ENCODE assay signal across 8 cellular contexts in the genomic region with DNA sequence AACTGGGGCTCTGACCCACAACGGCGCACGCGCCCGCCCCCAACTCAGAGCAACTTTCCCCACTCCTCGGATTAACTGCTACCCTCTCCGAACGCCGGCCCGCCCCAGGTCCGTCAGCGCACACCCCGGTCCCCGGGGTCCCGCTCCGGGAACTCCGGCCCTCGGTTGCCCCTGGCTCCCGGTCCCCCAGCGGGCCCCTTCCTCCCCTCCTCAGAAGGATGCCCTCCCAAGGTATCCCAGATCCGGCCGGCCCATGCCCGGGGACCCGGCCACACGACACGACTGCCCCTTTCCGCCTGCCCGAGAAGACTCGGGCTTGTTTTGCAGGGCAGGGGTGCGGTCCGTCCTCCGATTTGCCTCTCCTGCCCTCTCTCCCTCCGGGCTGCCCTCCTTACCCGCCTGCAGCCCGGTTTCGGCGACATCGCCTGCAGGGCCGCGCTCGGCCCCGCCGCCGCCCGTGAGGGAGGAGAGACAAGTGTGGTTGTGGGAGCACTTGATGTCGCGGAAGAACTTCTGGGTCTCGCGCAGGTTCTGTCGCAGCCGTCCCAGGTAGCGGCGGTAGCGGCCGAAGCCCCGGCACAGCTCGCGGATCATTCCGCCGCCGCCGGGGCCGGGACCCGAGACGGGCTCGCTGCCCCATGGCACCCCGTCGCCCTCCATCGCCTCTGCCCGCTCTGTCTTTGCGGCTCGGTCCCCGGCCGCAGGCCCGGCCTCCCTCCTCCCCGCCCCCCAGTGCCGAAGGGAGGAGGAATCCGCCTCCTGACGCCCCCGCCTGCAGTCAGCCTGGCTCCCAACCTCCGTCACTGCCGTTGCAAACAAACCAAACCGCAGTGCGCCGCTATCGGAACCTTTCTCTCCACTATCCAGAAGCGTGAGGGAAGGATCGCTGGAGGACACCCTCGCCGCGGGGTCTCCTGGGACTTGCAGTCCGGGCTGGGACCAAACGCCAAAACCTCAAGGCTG. TPM values are rescaled to one million over a fixed set of nuclear protein-coding genes. Genes with fewer than 3 reads are reported as not detected.
A peak's percentile ranks its signal among the peaks of the same experiment; 100 is the strongest.
DNase-seq lines count a peak whose midpoint lies in the region; ATAC-seq and TF ChIP-seq lines count a peak whose summit lies in the region.

Gene DSTYK (minus strand): TSS at position 827 of the 963 bp plus-strand sequence. CDS start 167 bp downstream, at position 660.

- no peaks in the 10 kb centered on the region for H3K36me3 Mint-ChIP-seq in brain

- no peaks in the 10 kb centered on the region for H3K36me3 ChIP-seq in sigmoid colon

- peaks cover 19% of the 10 kb centered on the region for H3K27me3 Mint-ChIP-seq in brain

- peak within 1 kb of the TSS; percentile 96 to 100 (median 97) for H3K4me3 Mint-ChIP-seq in brain

- H3K27ac ChIP-seq in 22Rv1, result peak within 1 kb of the TSS; percentile 79
- H3K27ac ChIP-seq in sigmoid colon, result peak within 1 kb of the TSS; percentile 90 to 96 (median 93)

- peak within 1 kb of the TSS; percentile 95 to 99 (median 97) for H3K27ac Mint-ChIP-seq in brain

- WGBS in sigmoid colon, 2 donors, result 0% methylated on average over 93 of the region's 93 CpGs

- intact Hi-C loops in sigmoid colon (cut with DNase I), result loop anchor here (5.0 kb wide), 1 partner anchor 36 kb away; no protein-coding TSS in a partner anchor

- H3K9me3 Mint-ChIP-seq in brain, result peaks cover 0 to 4% (median 0%) of the 10 kb centered on the region in 5 experiments

- TF ChIP-seq CTCF in 22Rv1 (IDR thresholded peaks at IDR 0.05) (no peak), brain (conservative IDR thresholded peaks at IDR 0.05) (no peak), sigmoid colon (IDR thresholded peaks at IDR 0.05) (no peak)

- peaks cover 39% of the 10 kb centered on the region for H3K4me1 Mint-ChIP-seq in brain

- peaks cover 0 to 24% (median 17%) of the 10 kb centered on the region in 4 donors for H3K4me1 ChIP-seq in sigmoid colon

- H3K27me3 ChIP-seq in sigmoid colon, result no peaks in the 10 kb centered on the region

- H3K4me3 ChIP-seq in sigmoid colon, result peak within 1 kb of the TSS; percentile 91 to 94 (median 93)

- no peaks in the 10 kb centered on the region for H3K9me3 ChIP-seq in sigmoid colon

- peak; percentile 83 for ATAC-seq in GM18519 (IDR thresholded peaks at IDR 0.05; ENCODE audit: low FRiP score, unreplicated experiment)
- ATAC-seq in HG03060 (IDR thresholded peaks at IDR 0.05; ENCODE audit: low read depth, unreplicated experiment), result peak; percentile 73

- TF ChIP-seq EP300 in sigmoid colon (IDR thresholded peaks at IDR 0.05), result no peak

- DNase-seq in NCI-H2107 treated with DMSO at 0.1 percent for 48 hours (lab: John Stamatoyannopoulos, UW; ENCODE audit: unreplicated experiment) (peak; percentile 94), UCSD-AML1 (lab: John Stamatoyannopoulos, UW; ENCODE audit: unreplicated experiment) (peak; percentile 95), iPS DF 4.7 (ENCODE audit: extremely low read depth, low spot score) (peak; percentile 87), sigmoid colon (peak; percentile 98)

- peak; percentile 59 to 64 for TF ChIP-seq POLR2A in sigmoid colon (IDR thresholded peaks at IDR 0.05)

RNA-seq across cellular contexts. Expression of gene DSTYK, which starts in this region (rescaled TPM):
- polyA plus RNA-seq in brain (ENCODE audit: insufficient read depth, low read depth, low replicate concordance) (9.4 TPM), sigmoid colon (1 to 10 TPM; 1.6 to 3.8 (median 2.4) TPM)
- 10 to 100 TPM in 3 of 4 donors, 1 to 10 TPM in 1; 9.1 to 13.3 (median 12.7) TPM for total RNA-seq in sigmoid colon

Comparison
In these comparisons a context has a peak if more than half of its experiments do, and no peak if none do; other contexts are left out.
1. Peak in every context shown above with its lines: DNase-seq, ATAC-seq, H3K4me3 ChIP-seq and H3K27ac ChIP-seq.